1 cellular context compared by ENCODE assay signal in the genomic region with DNA sequence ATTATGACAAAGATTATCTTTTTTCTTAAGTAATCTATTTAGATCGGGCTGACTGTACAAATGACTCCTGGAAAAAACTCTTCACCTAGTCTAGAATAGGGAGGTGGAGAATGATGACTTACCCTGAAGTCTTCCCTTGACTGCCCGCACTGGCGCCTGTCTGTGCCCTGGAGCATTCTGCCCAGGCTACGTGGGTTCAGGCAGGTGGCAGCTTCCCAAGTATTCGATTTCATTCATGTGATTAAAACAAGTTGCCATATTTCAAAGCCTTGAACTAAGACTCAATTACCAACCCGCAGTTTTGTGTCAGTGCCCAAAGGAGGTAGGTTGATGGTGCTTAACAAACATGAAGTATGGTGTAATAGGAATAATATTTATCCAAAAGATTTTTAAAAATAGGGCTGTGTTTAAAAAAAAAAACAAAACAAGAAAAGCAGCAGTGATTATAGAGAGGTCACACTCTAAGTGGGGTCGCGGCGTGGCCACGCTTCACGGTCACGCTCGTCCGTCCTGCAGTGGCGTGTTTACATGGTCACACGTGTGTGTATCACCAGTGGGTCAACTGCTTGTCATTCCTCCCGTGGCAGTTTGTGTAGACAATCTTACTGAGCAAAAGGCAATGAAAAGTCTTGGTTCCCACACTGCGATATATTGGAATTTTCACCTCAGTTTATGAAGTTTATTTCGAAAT.
A peak's percentile ranks its signal among the peaks of the same experiment; 100 is the strongest.
TF ChIP-seq lines count a peak whose summit lies in the region.

No MANE protein-coding gene starts in this region.

TF ChIP-seq in K562, 482 proteins besides CTCF, POLR2A, EP300 and RAD21:
- peak; percentile 58; the same call in 1 of the 2 replicates for TF ChIP-seq POLR2AphosphoS5 (IDR thresholded peaks at IDR 0.05; ENCODE audit: control insufficient read depth, insufficient read depth, low read depth, low read length)
- peak; percentile 43 for TF ChIP-seq HMGN3 (IDR thresholded peaks at IDR 0.05; ENCODE audit: borderline replicate concordance, extremely low read depth, insufficient read length, low read depth, low read length)
- no peak for TF ChIP-seq NONO (IDR thresholded peaks at IDR 0.05; ENCODE audit: low read depth in 2 of 2, low read length in 1 of 2)
- no peak for TF ChIP-seq DACH1 (IDR thresholded peaks at IDR 0.05; ENCODE audit: partially characterized antibody)
- peak; percentile 42 for TF ChIP-seq POLR2B (IDR thresholded peaks at IDR 0.05; ENCODE audit: low read depth, partially characterized antibody)
- no peak for TF ChIP-seq SMC3 (conservative IDR thresholded peaks at IDR 0.05; ENCODE audit: insufficient read depth, low read depth, low read length)
- TF ChIP-seq ZNF224 (CRISPR knock-in tag; IDR thresholded peaks at IDR 0.05), result no peak
- TF ChIP-seq, protein P1, sequence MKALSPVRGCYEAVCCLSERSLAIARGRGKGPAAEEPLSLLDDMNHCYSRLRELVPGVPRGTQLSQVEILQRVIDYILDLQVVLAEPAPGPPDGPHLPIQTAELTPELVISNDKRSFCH (CRISPR knock-in tag; IDR thresholded peaks at IDR 0.05), result no peak
- TF ChIP-seq, protein P1 (tag; IDR thresholded peaks at IDR 0.05), result no peak
- TF ChIP-seq, protein P2, sequence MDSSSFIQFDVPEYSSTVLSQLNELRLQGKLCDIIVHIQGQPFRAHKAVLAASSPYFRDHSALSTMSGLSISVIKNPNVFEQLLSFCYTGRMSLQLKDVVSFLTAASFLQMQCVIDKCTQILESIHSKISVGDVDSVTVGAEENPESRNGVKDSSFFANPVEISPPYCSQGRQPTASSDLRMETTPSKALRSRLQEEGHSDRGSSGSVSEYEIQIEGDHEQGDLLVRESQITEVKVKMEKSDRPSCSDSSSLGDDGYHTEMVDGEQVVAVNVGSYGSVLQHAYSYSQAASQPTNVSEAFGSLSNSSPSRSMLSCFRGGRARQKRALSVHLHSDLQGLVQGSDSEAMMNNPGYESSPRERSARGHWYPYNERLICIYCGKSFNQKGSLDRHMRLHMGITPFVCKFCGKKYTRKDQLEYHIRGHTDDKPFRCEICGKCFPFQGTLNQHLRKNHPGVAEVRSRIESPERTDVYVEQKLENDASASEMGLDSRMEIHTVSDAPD (CRISPR knock-in tag; IDR thresholded peaks at IDR 0.05), result no peak
- TF ChIP-seq KHSRP (IDR thresholded peaks at IDR 0.05), result no peak
- TF ChIP-seq SUPT5H (IDR thresholded peaks at IDR 0.05), result peak; percentile 65; the same call in 1 of the 2 replicates
- TF ChIP-seq PML (IDR thresholded peaks at IDR 0.05; ENCODE audit: low read length), result peak; percentile 81; the same call in 1 of the 2 replicates
- TF ChIP-seq TEAD4 (IDR thresholded peaks at IDR 0.05; ENCODE audit: low read length), result peak; percentile 41; the same call in 1 of the 2 replicates
- TF ChIP-seq TEAD4 (CRISPR knock-in tag; IDR thresholded peaks at IDR 0.05; ENCODE audit: borderline replicate concordance), result no peak
- TF ChIP-seq, protein P3, sequence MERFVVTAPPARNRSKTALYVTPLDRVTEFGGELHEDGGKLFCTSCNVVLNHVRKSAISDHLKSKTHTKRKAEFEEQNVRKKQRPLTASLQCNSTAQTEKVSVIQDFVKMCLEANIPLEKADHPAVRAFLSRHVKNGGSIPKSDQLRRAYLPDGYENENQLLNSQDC (CRISPR knock-in tag; IDR thresholded peaks at IDR 0.05), result 0 out of 2 replicates have a peak, but pooled peaks have one; percentile 28
- TF ChIP-seq ZNF75A (CRISPR knock-in tag; IDR thresholded peaks at IDR 0.05), result no peak
- TF ChIP-seq ZNF561 (CRISPR knock-in tag; conservative IDR thresholded peaks at IDR 0.05), result no peak
- peak; percentile 58; the same call in 1 of the 2 replicates for TF ChIP-seq ZBED1 (IDR thresholded peaks at IDR 0.05)
- TF ChIP-seq CBX5 (IDR thresholded peaks at IDR 0.05; ENCODE audit: borderline replicate concordance, low read depth), result no peak
- TF ChIP-seq BCOR (IDR thresholded peaks at IDR 0.05), result no peak
- TF ChIP-seq SMARCA4 (IDR thresholded peaks at IDR 0.05), result no peak
- TF ChIP-seq MYNN (IDR thresholded peaks at IDR 0.05), result peak; percentile 20; the same call in 1 of the 2 replicates
- TF ChIP-seq MYNN (CRISPR knock-in tag; IDR thresholded peaks at IDR 0.05), result no peak
- TF ChIP-seq CCNT2 (IDR thresholded peaks at IDR 0.05; ENCODE audit: borderline replicate concordance, extremely low read depth, insufficient read length, low read depth, low read length), result peak; percentile 36
- no peak; the same call in 1 of the 2 replicates for TF ChIP-seq POLR2AphosphoS2 (IDR thresholded peaks at IDR 0.05; ENCODE audit: low read length)
- TF ChIP-seq CEBPG (CRISPR knock-in tag; IDR thresholded peaks at IDR 0.05), result no peak
- 0 out of 4 replicates have a peak, but pooled peaks of 1 of the 2 experiments have one; percentile 25 for TF ChIP-seq CEBPG (tag; conservative IDR thresholded peaks at IDR 0.05 in 1 of 2, IDR thresholded peaks at IDR 0.05 in 1 of 2)
